17 cellular contexts compared by ENCODE assay signal in genomic region chr2:23518481-23519333, GRCh38.
"Had no signal": no experiment of that assay in that cellular context is flagged by ENCODE, and none has a peak within 500 bp of the region (broad histone marks: within the 10 kb centered on the region; RNA-seq: fewer than 3 reads in every experiment).

No MANE protein-coding gene starts in this region.

- H3K4me2 ChIP-seq: SK-N-SH had no signal

- H3K36me3 ChIP-seq: uterus had no signal

- H3K9me3 Mint-ChIP-seq: activated CD8-positive, alpha-beta T cell treated with anti-CD3 and anti-CD28 coated beads for 36 hours; activated naive CD8-positive, alpha-beta T cell treated with anti-CD3 and anti-CD28 coated beads, Interleukin-2, amount 50 U/mL, for 24 hours; activated T-helper 1 cell treated with anti-CD3 and anti-CD28 coated beads, Interleukin-12 subunit alpha, Interleukin-12 subunit beta, Interleukin-2, Interleukin-4 antibody, amounts not matched to agents 30 ng/mL and 10 ng/mL and 1 ng/mL, durations not matched to agents 14 hours and 24 hours and 36 hours; naive thymus-derived CD8-positive, alpha-beta T cell had no signal

- ATAC-seq: activated CD8-positive, alpha-beta T cell treated with anti-CD3 and anti-CD28 coated beads for 36 hours; activated naive CD8-positive, alpha-beta T cell treated with anti-CD3 and anti-CD28 coated beads, Interleukin-2, amount 50 U/mL, for 24 hours; naive thymus-derived CD8-positive, alpha-beta T cell had no signal

- H3K27me3 ChIP-seq: uterus had no signal

- H3K4me3 ChIP-seq: coronary artery, uterus had no signal

- H3K9ac ChIP-seq: SK-N-SH had no signal

- H3K4me1 Mint-ChIP-seq: activated naive CD8-positive, alpha-beta T cell treated with anti-CD3 and anti-CD28 coated beads, Interleukin-2, amount 50 U/mL, for 24 hours had no signal

- H3K9me3 ChIP-seq: SK-N-SH, uterus had no signal

- DNase-seq: activated CD4-positive, alpha-beta T cell treated with anti-CD3 and anti-CD28 coated beads for 4 hours; activated CD8-positive, alpha-beta memory T cell treated with anti-CD3 and anti-CD28 coated beads, Interleukin-2, amount 50 U/mL, for 48 hours; activated CD8-positive, alpha-beta T cell treated with anti-CD3 and anti-CD28 coated beads for 36 hours; activated naive CD4-positive, alpha-beta T cell treated with Interleukin-2 at 50 U/mL for 16 hours; activated naive CD8-positive, alpha-beta T cell treated with anti-CD3 and anti-CD28 coated beads, Interleukin-2, amount 50 U/mL, for 24 hours; effector CD8-positive, alpha-beta T cell; hippocampal formation; kidney glomerular epithelial cell; midbrain; naive thymus-derived CD8-positive, alpha-beta T cell; SK-N-SH; stimulated activated CD4-positive, alpha-beta T cell treated with anti-CD3 and anti-CD28 coated beads, Interleukin-2, amount 100 ng/mL, for 24 hours; stimulated activated naive CD4-positive, alpha-beta T cell treated with Interleukin-2 at 50 U/mL for 16 hours; uterus had no signal

- H3K27ac Mint-ChIP-seq: activated CD8-positive, alpha-beta T cell treated with anti-CD3 and anti-CD28 coated beads for 36 hours; activated naive CD8-positive, alpha-beta T cell treated with anti-CD3 and anti-CD28 coated beads, Interleukin-2, amount 50 U/mL, for 24 hours; activated T-helper 1 cell treated with anti-CD3 and anti-CD28 coated beads, Interleukin-12 subunit alpha, Interleukin-12 subunit beta, Interleukin-2, Interleukin-4 antibody, amounts not matched to agents 30 ng/mL and 10 ng/mL and 1 ng/mL, durations not matched to agents 14 hours and 24 hours and 36 hours had no signal

- H3K27ac ChIP-seq: uterus had no signal

- FAIRE-seq: astrocyte had no signal

- H3K36me3 Mint-ChIP-seq: naive thymus-derived CD8-positive, alpha-beta T cell had no signal

- H3K4me1 ChIP-seq: uterus had no signal

- H3K4me3 Mint-ChIP-seq: activated CD8-positive, alpha-beta T cell treated with anti-CD3 and anti-CD28 coated beads for 36 hours; activated naive CD8-positive, alpha-beta T cell treated with anti-CD3 and anti-CD28 coated beads, Interleukin-2, amount 50 U/mL, for 24 hours; activated T-helper 1 cell treated with anti-CD3 and anti-CD28 coated beads, Interleukin-12 subunit alpha, Interleukin-12 subunit beta, Interleukin-2, Interleukin-4 antibody, amounts not matched to agents 30 ng/mL and 10 ng/mL and 1 ng/mL, durations not matched to agents 14 hours and 24 hours and 36 hours; naive thymus-derived CD8-positive, alpha-beta T cell had no signal
